ENCODE assay signal across 1 cellular context in genomic region chr14:92780865-92781264, GRCh38.
TF ChIP-seq lines count a peak whose summit lies in the region.

No MANE protein-coding gene starts in this region.

TF ChIP-seq in A549, 52 proteins besides CTCF, POLR2A, EP300 and RAD21:
- TF ChIP-seq ELK1 (IDR thresholded peaks at IDR 0.05; ENCODE audit: low read depth, low read length) (no peak), FOSB (CRISPR knock-in tag; IDR thresholded peaks at IDR 0.05) (no peak), TP53 (CRISPR knock-in tag; IDR thresholded peaks at IDR 0.05) (no peak), MAZ (IDR thresholded peaks at IDR 0.05; ENCODE audit: borderline replicate concordance, low read depth, low read length) (no peak), RNF2 (IDR thresholded peaks at IDR 0.05; ENCODE audit: borderline replicate concordance, low read depth) (no peak), CBX2 (IDR thresholded peaks at IDR 0.05; ENCODE audit: borderline replicate concordance, low read depth) (no peak), MYC (IDR thresholded peaks at IDR 0.05; ENCODE audit: borderline replicate concordance, low read length) (no peak), BCL3 (IDR thresholded peaks at IDR 0.05) (no peak), FOXS1 (CRISPR knock-in tag; IDR thresholded peaks at IDR 0.05) (no peak), SREBF2 (IDR thresholded peaks at IDR 0.05) (no peak), SMC3 (IDR thresholded peaks at IDR 0.05) (no peak), GATA3 (IDR thresholded peaks at IDR 0.05; ENCODE audit: borderline replicate concordance) (no peak), CHD2 (IDR thresholded peaks at IDR 0.05; ENCODE audit: low read length, partially characterized antibody) (no peak)
